1 cellular context compared by ENCODE assay signal in the genomic region with DNA sequence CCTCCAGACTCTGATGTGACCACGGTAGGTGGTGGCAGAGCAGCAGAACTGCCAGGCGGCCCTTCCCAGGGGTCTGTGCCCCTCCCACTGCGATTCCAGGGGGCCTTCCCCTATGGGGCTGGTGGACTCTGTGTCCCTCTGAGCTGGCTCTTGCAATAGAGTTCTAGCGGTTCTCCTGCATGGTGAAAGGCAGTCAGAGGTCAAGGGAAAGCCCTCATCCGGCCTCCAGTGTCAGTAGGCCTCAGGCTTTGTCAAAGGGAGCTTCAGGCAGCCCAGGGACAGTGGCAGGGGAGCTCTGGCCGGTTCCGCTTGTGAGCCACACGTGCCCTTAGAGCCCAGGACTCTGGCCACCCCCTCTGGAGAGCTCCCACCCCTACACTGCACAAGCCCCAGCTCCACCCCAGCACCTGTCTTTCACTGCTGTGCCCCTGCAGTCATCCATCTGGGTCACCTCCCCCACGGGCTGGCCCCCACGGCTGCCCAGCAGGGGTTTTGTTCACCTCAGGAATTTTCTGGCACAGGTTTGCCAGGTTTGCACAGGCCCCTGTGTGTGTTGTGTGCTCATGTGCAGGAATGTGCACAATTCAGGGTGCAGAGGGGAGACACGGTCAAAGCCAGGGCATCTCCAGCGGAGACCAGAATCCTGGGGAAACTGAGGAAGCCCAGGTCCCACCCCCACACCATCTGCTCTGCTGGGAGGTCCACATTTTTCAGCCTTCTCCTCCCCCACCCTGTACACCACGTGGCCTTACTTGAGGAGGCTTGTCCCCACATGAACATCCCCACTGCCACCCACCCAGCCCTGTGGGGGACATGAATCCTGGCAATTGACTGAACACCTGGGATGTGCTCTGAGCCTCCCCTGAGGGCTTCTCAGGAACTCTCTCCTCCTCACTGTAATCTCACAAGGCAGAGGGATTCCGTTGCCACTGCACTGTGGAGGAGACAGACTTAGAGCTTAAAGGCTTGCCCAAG.
TF ChIP-seq lines count a peak whose summit lies in the region.

No MANE protein-coding gene starts in this region.

TF ChIP-seq in GM23338, 12 proteins besides CTCF, POLR2A, EP300 and RAD21:
- TF ChIP-seq POLR2AphosphoS5 (IDR thresholded peaks at IDR 0.05; ENCODE audit: low read depth) (no peak), JUNB (IDR thresholded peaks at IDR 0.05; ENCODE audit: unreplicated experiment) (no peak), ZNF114 (CRISPR knock-in tag; IDR thresholded peaks at IDR 0.05) (no peak)
- TF ChIP-seq, protein P1, sequence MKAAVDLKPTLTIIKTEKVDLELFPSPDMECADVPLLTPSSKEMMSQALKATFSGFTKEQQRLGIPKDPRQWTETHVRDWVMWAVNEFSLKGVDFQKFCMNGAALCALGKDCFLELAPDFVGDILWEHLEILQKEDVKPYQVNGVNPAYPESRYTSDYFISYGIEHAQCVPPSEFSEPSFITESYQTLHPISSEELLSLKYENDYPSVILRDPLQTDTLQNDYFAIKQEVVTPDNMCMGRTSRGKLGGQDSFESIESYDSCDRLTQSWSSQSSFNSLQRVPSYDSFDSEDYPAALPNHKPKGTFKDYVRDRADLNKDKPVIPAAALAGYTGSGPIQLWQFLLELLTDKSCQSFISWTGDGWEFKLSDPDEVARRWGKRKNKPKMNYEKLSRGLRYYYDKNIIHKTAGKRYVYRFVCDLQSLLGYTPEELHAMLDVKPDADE (IDR thresholded peaks at IDR 0.05), result no peak
